ENCODE assay signal across 8 cellular contexts in genomic region chr17:1275962-1276736, GRCh38. TPM values are rescaled to one million over a fixed set of nuclear protein-coding genes. Genes with fewer than 3 reads are reported as not detected.
DNase-seq lines count a peak whose midpoint lies in the region; ATAC-seq and TF ChIP-seq lines count a peak whose summit lies in the region.

No MANE protein-coding gene starts in this region.

- no peaks in the 10 kb centered on the region for H3K36me3 ChIP-seq in BJ (ENCODE audit: control insufficient read depth, insufficient read depth, low read length)

- CTCF ChIA-PET in BJ (lab: Yijun Ruan, JAX), result interaction anchor here (1.1 kb wide), 1 partner anchor 56 kb away, joined by 3 read pairs; no protein-coding TSS in a partner anchor

- peak; percentile 92 for TF ChIP-seq CTCF in BJ (IDR thresholded peaks at IDR 0.05; ENCODE audit: insufficient read depth, low read depth, low read length)
- TF ChIP-seq CTCF in HFF-Myc (IDR thresholded peaks at IDR 0.05; ENCODE audit: low read depth, low read length, missing control alignments), result peak; percentile 73

- ATAC-seq in HG03135 (IDR thresholded peaks at IDR 0.05; ENCODE audit: unreplicated experiment), result no peak

- peaks cover 14% of the 10 kb centered on the region for H3K27me3 ChIP-seq in BJ (ENCODE audit: control insufficient read depth, insufficient read depth, low read length)

- POLR2A ChIA-PET in BJ (lab: Charles Lee), result no interaction called here

- DNase-seq in BJ (ENCODE audit: low read depth) (no peak), HFF-Myc (ENCODE audit: extremely low read depth, low read depth) (no peak), T-helper 22 cell (ENCODE audit: low read depth) (peak; percentile 38), astrocyte of the hippocampus (ENCODE audit: low read depth, low spot score) (peak; percentile 76), inferior parietal cortex (ENCODE audit: extremely low spot score) (peak; percentile 57), SW480 (ENCODE audit: low spot score) (no peak)
- peak; percentile 48 for DNase-seq in stimulated activated CD4-positive, alpha-beta T cell treated with anti-CD3 and anti-CD28 coated beads, Interleukin-2, amount 100 ng/mL, for 4 hours (ENCODE audit: low read depth)

- H3K4me3 ChIP-seq in BJ (ENCODE audit: low read depth, low read length) (no peak overlapping the region), HFF-Myc (replicated peaks; ENCODE audit: low read depth, low read length) (no peak overlapping the region)

RNA-seq across cellular contexts. Expression of gene TRARG1, which starts 3.3 kb away (rescaled TPM):
- polyA plus RNA-seq in BJ (2011; rRNA removed), result not detected in 2 replicates
- not detected in 2 replicates for polyA minus RNA-seq in BJ (2011; rRNA and poly(A)+ RNA removed)

RNA-seq across cellular contexts. Expression of gene BHLHA9, which starts 5.9 kb away (rescaled TPM):
- not detected in 2 replicates for polyA plus RNA-seq in BJ (2011; rRNA removed)
- not detected in 2 replicates for polyA minus RNA-seq in BJ (2011; rRNA and poly(A)+ RNA removed)

Comparison
In these comparisons a context has a peak if more than half of its experiments do, and no peak if none do; other contexts are left out.
1. DNase-seq: peak in T-helper 22 cell (single experiment), astrocyte of the hippocampus (single experiment), inferior parietal cortex (single experiment) and stimulated activated CD4-positive, alpha-beta T cell treated with anti-CD3 and anti-CD28 coated beads, Interleukin-2, amount 100 ng/mL, for 4 hours (single experiment); none in BJ (single experiment), HFF-Myc (single experiment) and SW480 (single experiment).